ENCODE assay signal across 1 cellular context in genomic region chr2:202376460-202377307, GRCh38.
TF ChIP-seq lines count a peak whose summit lies in the region.

No MANE protein-coding gene starts in this region.

TF ChIP-seq in GM23338, 12 proteins besides CTCF, POLR2A, EP300 and RAD21 (continued from another document):
- TF ChIP-seq ZNF462 (CRISPR knock-in tag; IDR thresholded peaks at IDR 0.05): no peak
